2 cellular contexts compared by ENCODE assay signal in the genomic region with DNA sequence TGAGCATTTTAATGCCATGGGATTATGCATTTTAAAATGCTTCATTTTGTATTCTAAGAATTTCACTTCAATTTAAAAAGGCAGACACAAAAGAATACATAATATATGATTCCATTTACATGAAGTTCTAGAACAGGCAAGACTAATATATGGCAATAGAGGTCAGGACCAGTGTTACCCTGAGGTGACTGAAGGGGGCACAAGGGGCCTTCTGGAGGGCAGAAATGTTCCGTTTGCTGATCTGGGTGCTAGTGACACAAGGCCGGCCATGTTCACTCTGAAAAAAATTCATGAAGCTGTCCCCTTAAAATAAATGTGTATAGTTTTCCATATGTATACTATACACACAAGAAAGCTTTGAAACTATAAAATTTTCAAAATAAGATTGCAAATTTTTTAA.
TF ChIP-seq lines count a peak whose summit lies in the region.

No MANE protein-coding gene starts in this region.

TF ChIP-seq in GM23338, 12 proteins besides CTCF, POLR2A, EP300 and RAD21 (continues in another document):
- TF ChIP-seq, protein P1, sequence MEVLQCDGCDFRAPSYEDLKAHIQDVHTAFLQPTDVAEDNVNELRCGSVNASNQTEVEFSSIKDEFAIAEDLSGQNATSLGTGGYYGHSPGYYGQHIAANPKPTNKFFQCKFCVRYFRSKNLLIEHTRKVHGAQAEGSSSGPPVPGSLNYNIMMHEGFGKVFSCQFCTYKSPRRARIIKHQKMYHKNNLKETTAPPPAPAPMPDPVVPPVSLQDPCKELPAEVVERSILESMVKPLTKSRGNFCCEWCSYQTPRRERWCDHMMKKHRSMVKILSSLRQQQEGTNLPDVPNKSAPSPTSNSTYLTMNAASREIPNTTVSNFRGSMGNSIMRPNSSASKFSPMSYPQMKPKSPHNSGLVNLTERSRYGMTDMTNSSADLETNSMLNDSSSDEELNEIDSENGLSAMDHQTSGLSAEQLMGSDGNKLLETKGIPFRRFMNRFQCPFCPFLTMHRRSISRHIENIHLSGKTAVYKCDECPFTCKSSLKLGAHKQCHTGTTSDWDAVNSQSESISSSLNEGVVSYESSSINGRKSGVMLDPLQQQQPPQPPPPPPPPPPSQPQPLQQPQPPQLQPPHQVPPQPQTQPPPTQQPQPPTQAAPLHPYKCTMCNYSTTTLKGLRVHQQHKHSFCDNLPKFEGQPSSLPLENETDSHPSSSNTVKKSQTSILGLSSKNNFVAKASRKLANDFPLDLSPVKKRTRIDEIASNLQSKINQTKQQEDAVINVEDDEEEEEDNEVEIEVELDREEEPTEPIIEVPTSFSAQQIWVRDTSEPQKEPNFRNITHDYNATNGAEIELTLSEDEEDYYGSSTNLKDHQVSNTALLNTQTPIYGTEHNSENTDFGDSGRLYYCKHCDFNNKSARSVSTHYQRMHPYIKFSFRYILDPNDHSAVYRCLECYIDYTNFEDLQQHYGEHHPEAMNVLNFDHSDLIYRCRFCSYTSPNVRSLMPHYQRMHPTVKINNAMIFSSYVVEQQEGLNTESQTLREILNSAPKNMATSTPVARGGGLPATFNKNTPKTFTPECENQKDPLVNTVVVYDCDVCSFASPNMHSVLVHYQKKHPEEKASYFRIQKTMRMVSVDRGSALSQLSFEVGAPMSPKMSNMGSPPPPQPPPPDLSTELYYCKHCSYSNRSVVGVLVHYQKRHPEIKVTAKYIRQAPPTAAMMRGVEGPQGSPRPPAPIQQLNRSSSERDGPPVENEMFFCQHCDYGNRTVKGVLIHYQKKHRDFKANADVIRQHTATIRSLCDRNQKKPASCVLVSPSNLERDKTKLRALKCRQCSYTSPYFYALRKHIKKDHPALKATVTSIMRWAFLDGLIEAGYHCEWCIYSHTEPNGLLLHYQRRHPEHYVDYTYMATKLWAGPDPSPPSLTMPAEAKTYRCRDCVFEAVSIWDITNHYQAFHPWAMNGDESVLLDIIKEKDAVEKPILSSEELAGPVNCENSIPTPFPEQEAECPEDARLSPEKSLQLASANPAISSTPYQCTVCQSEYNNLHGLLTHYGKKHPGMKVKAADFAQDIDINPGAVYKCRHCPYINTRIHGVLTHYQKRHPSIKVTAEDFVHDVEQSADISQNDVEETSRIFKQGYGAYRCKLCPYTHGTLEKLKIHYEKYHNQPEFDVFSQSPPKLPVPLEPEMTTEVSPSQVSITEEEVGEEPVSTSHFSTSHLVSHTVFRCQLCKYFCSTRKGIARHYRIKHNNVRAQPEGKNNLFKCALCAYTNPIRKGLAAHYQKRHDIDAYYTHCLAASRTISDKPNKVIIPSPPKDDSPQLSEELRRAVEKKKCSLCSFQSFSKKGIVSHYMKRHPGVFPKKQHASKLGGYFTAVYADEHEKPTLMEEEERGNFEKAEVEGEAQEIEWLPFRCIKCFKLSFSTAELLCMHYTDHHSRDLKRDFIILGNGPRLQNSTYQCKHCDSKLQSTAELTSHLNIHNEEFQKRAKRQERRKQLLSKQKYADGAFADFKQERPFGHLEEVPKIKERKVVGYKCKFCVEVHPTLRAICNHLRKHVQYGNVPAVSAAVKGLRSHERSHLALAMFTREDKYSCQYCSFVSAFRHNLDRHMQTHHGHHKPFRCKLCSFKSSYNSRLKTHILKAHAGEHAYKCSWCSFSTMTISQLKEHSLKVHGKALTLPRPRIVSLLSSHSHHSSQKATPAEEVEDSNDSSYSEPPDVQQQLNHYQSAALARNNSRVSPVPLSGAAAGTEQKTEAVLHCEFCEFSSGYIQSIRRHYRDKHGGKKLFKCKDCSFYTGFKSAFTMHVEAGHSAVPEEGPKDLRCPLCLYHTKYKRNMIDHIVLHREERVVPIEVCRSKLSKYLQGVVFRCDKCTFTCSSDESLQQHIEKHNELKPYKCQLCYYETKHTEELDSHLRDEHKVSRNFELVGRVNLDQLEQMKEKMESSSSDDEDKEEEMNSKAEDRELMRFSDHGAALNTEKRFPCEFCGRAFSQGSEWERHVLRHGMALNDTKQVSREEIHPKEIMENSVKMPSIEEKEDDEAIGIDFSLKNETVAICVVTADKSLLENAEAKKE (CRISPR knock-in tag; IDR thresholded peaks at IDR 0.05) = no peak
- TF ChIP-seq EZH2phosphoT487 (IDR thresholded peaks at IDR 0.05; ENCODE audit: unreplicated experiment) = no peak
- no peak for TF ChIP-seq STAT1 (IDR thresholded peaks at IDR 0.05; ENCODE audit: unreplicated experiment)
- no peak for TF ChIP-seq POLR2AphosphoS5 (IDR thresholded peaks at IDR 0.05; ENCODE audit: low read depth)
- TF ChIP-seq, protein P2, sequence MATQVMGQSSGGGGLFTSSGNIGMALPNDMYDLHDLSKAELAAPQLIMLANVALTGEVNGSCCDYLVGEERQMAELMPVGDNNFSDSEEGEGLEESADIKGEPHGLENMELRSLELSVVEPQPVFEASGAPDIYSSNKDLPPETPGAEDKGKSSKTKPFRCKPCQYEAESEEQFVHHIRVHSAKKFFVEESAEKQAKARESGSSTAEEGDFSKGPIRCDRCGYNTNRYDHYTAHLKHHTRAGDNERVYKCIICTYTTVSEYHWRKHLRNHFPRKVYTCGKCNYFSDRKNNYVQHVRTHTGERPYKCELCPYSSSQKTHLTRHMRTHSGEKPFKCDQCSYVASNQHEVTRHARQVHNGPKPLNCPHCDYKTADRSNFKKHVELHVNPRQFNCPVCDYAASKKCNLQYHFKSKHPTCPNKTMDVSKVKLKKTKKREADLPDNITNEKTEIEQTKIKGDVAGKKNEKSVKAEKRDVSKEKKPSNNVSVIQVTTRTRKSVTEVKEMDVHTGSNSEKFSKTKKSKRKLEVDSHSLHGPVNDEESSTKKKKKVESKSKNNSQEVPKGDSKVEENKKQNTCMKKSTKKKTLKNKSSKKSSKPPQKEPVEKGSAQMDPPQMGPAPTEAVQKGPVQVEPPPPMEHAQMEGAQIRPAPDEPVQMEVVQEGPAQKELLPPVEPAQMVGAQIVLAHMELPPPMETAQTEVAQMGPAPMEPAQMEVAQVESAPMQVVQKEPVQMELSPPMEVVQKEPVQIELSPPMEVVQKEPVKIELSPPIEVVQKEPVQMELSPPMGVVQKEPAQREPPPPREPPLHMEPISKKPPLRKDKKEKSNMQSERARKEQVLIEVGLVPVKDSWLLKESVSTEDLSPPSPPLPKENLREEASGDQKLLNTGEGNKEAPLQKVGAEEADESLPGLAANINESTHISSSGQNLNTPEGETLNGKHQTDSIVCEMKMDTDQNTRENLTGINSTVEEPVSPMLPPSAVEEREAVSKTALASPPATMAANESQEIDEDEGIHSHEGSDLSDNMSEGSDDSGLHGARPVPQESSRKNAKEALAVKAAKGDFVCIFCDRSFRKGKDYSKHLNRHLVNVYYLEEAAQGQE (IDR thresholded peaks at IDR 0.05; ENCODE audit: unreplicated experiment) = no peak
- no peak for TF ChIP-seq JUNB (IDR thresholded peaks at IDR 0.05; ENCODE audit: unreplicated experiment)
- TF ChIP-seq EZH2 (IDR thresholded peaks at IDR 0.05; ENCODE audit: low read depth, unreplicated experiment) = no peak
- no peak for TF ChIP-seq ZNF114 (CRISPR knock-in tag; IDR thresholded peaks at IDR 0.05)
- no peak for TF ChIP-seq ETS1 (IDR thresholded peaks at IDR 0.05)
- no peak for TF ChIP-seq NANOG (IDR thresholded peaks at IDR 0.05; ENCODE audit: borderline replicate concordance)

TF ChIP-seq in HepG2, 621 proteins besides CTCF, POLR2A, EP300 and RAD21:
- TF ChIP-seq SMC3 (IDR thresholded peaks at IDR 0.05; ENCODE audit: low read length) = peak; percentile 61
- TF ChIP-seq ONECUT2 (CRISPR knock-in tag; IDR thresholded peaks at IDR 0.05) = no peak
- peak; percentile 77 for TF ChIP-seq STAG1 (CRISPR knock-in tag; IDR thresholded peaks at IDR 0.05)
- TF ChIP-seq ZBTB38 (CRISPR knock-in tag; IDR thresholded peaks at IDR 0.05) = 0 out of 2 replicates have a peak, but pooled peaks have one; percentile 42
